11 cellular contexts compared by ENCODE assay signal in genomic region chr17:42423766-42424165, GRCh38. TPM values are rescaled to one million over a fixed set of nuclear protein-coding genes. Genes with fewer than 3 reads are reported as not detected.
A peak's percentile ranks its signal among the peaks of the same experiment; 100 is the strongest.
DNase-seq lines count a peak whose midpoint lies in the region; TF ChIP-seq lines count a peak whose summit lies in the region.
"Had no signal": no experiment of that assay in that cellular context is flagged by ENCODE, and none has a peak within 500 bp of the region (broad histone marks: within the 10 kb centered on the region; RNA-seq: fewer than 3 reads in every experiment).

No MANE protein-coding gene starts in this region.

- DNase-seq in H9 (no peak), astrocyte of the spinal cord (ENCODE audit: low read depth, low spot score) (no peak), GM10266 (ENCODE audit: extremely low spot score) (no peak), DMS79 treated with DMSO at 0.1 percent for 48 hours (lab: John Stamatoyannopoulos, UW) (no peak), SK-N-DZ (ENCODE audit: low spot score) (no peak), ecto neural progenitor cell (ENCODE audit: low spot score) (no peak)
- DNase-seq: activated gamma-delta T cell, NCI-H524 treated with DMSO at 0.1 percent for 48 hours had no signal

- no peak overlapping the region for H2BK12ac ChIP-seq in H9 (ENCODE audit: insufficient read length, low read depth, low read length)

- H3K23ac ChIP-seq in H9 (ENCODE audit: insufficient read length, low read depth, low read length), result no peak overlapping the region

- no peaks in the 10 kb centered on the region; a peak in 1 of 5 replicates for H3K9me3 Mint-ChIP-seq in H9
- H3K9me3 Mint-ChIP-seq: neural crest cell had no signal

- peak overlapping the region; percentile 77 for H3K4me2 ChIP-seq in H9 (ENCODE audit: insufficient read depth, insufficient read length, low read length)

- no peak overlapping the region for H4K91ac ChIP-seq in H9 (ENCODE audit: insufficient read length, low read depth, low read length)

- peak overlapping the region; percentile 88 to 93; a peak in 4 of 5 replicates for H3K4me3 Mint-ChIP-seq in H9

- H3K14ac ChIP-seq in H9 (ENCODE audit: insufficient read depth, low read length), result no peak overlapping the region

- no CpG with 5 or more reads among the region's 11 CpGs for WGBS in H9 (ENCODE audit: extremely low coverage, insufficient read length, low lambda C conversion rate)

- no peak overlapping the region for H3K56ac ChIP-seq in H9 (ENCODE audit: insufficient read length, low read depth, low read length)

- no peak overlapping the region for H3K18ac ChIP-seq in H9 (ENCODE audit: insufficient read length, low read depth, low read length)

- no peak overlapping the region for H4K8ac ChIP-seq in H9 (replicated peaks; ENCODE audit: insufficient read length, low read depth, low read length)

- H3K27me3 ChIP-seq in H9 (ENCODE audit: insufficient read depth, low read length), result no peaks in the 10 kb centered on the region; the same call in 1 of the 2 replicates
- peaks cover 45% of the 10 kb centered on the region for H3K27me3 ChIP-seq in iPS-20b (ENCODE audit: insufficient read depth, low read length)
- no peaks in the 10 kb centered on the region for H3K27me3 ChIP-seq in skeletal muscle tissue (ENCODE audit: control insufficient read depth in 3 of 3, insufficient read depth in 3 of 3, low read length in 3 of 3)

- in situ Hi-C loops in astrocyte of the spinal cord (cut with HindIII; ENCODE audit: low sequenced_read_pairs), result no loop called here

- H3K79me1 ChIP-seq in H9 (ENCODE audit: insufficient read depth, low read depth, low read length, poor library complexity, severe bottlenecking), result no peaks in the 10 kb centered on the region

- peaks cover 23% of the 10 kb centered on the region for H3K27me3 Mint-ChIP-seq in H9 (ENCODE audit: low read depth)

- H3K36me3 ChIP-seq in iPS-20b (ENCODE audit: insufficient read depth, low read depth, low read length) (no peaks in the 10 kb centered on the region), skeletal muscle tissue (ENCODE audit: control insufficient read depth in 3 of 3, insufficient read depth in 3 of 3, low read length in 3 of 3) (peaks cover 0 to 3% (median 0%) of the 10 kb centered on the region in 3 donors)

- no peak overlapping the region for H3K4ac ChIP-seq in H9 (ENCODE audit: low read depth, low read length)

- TF ChIP-seq CTCF in H9 (conservative IDR thresholded peaks at IDR 0.05), result no peak
- TF ChIP-seq CTCF in astrocyte of the spinal cord (IDR thresholded peaks at IDR 0.05; ENCODE audit: low read depth, low read length), result no peak
- TF ChIP-seq CTCF in GM10266 (IDR thresholded peaks at IDR 0.05; ENCODE audit: control insufficient read depth, insufficient read depth, low read depth, missing control alignments), result no peak

- H4K20me1 ChIP-seq in H9 (ENCODE audit: control insufficient read depth, insufficient read depth, insufficient read length), result no peaks in the 10 kb centered on the region

- H2BK5ac ChIP-seq in H9 (ENCODE audit: insufficient read length, low read length), result no peak overlapping the region

- H4K5ac ChIP-seq in H9 (ENCODE audit: insufficient read length, low read depth, low read length), result no peak overlapping the region

- H3K4me3 ChIP-seq in astrocyte of the spinal cord (ENCODE audit: low read depth, low read length) (peak overlapping the region; percentile 99), iPS-20b (ENCODE audit: low read length) (peak overlapping the region; percentile 88), skeletal muscle tissue (ENCODE audit: low read length in 3 of 3) (peak overlapping the region; percentile 64 to 97 (median 77))

- H2BK120ac ChIP-seq in H9 (ENCODE audit: low read depth, low read length, poor library complexity, severe bottlenecking), result no peak overlapping the region

- H3K4me1 Mint-ChIP-seq in H9, result peaks cover 37 to 44% of the 10 kb centered on the region in 2 experiments

- peaks cover 24% of the 10 kb centered on the region for H3K23me2 ChIP-seq in H9 (ENCODE audit: insufficient read length, low read depth, low read length, poor library complexity, severe bottlenecking)

- H3K9ac ChIP-seq in H9 (ENCODE audit: extremely low read depth, insufficient read length, low read length), result no peak overlapping the region
- peak overlapping the region; percentile 68; the same call in 1 of the 2 replicates for H3K9ac ChIP-seq in iPS-20b (ENCODE audit: low read depth, low read length)
- H3K9ac ChIP-seq in skeletal muscle tissue (ENCODE audit: low read depth in 1 of 3, low read length in 3 of 3), result peak overlapping the region; percentile 70 to 84 (median 78)

- no peak overlapping the region for H2BK15ac ChIP-seq in H9 (ENCODE audit: low read depth, low read length)

- no peak overlapping the region for H2AFZ ChIP-seq in H9 (ENCODE audit: low read length)

- H3K36me3 Mint-ChIP-seq in H9 (ENCODE audit: insufficient read depth in 1 of 3, low read depth in 3 of 3), result peaks cover 0 to 2% (median 0%) of the 10 kb centered on the region in 3 experiments; a peak in 3 of 7 replicates

- no peak overlapping the region for H2AK5ac ChIP-seq in H9 (ENCODE audit: insufficient read length, low read length)

- H3K79me2 ChIP-seq in H9 (ENCODE audit: insufficient read depth, low read length), result no peaks in the 10 kb centered on the region

- peaks cover 2% of the 10 kb centered on the region; the same call in 1 of the 2 replicates for H3K4me1 ChIP-seq in H9 (ENCODE audit: insufficient read depth, low read length)
- peaks cover 13% of the 10 kb centered on the region for H3K4me1 ChIP-seq in iPS-20b (ENCODE audit: insufficient read depth, low read length)
- H3K4me1 ChIP-seq in skeletal muscle tissue (ENCODE audit: control insufficient read depth in 3 of 3, insufficient read depth in 3 of 3, low read length in 3 of 3), result peaks cover 39 to 52% (median 39%) of the 10 kb centered on the region in 3 donors

- no peak overlapping the region for H2BK20ac ChIP-seq in H9 (ENCODE audit: low read depth, low read length, poor library complexity, severe bottlenecking)

- H3K27ac Mint-ChIP-seq in H9, result peak overlapping the region in 1 of 3 experiments; percentile 92; a peak in 2 of 7 replicates

- no peak overlapping the region for H3T11ph ChIP-seq in H9 (ENCODE audit: low read length)

- H3K27ac ChIP-seq in H9 (ENCODE audit: insufficient read length, low read depth, low read length) (no peak overlapping the region), iPS-20b (ENCODE audit: low read length) (no peak overlapping the region), skeletal muscle tissue (ENCODE audit: low read depth, low read length) (peak overlapping the region; percentile 96)

- H3K9me3 ChIP-seq in H9 (ENCODE audit: control insufficient read depth, low read depth, low read length) (no peaks in the 10 kb centered on the region), iPS-20b (ENCODE audit: insufficient read depth, low read depth, low read length) (no peaks in the 10 kb centered on the region), skeletal muscle tissue (ENCODE audit: control insufficient read depth in 3 of 3, low read length in 3 of 3) (no peaks in the 10 kb centered on the region)

RNA-seq across cellular contexts. Expression of gene CAVIN1, which starts 0.7 kb away (rescaled TPM):
- total RNA-seq in H9 (2021) (65.2 and 70.0 TPM in 2 replicates), skeletal muscle tissue (238 TPM)
- not detected in 2 replicates for polyA plus RNA-seq in SK-N-DZ (2014; cell fraction: cytosol; rRNA removed)
- polyA plus RNA-seq in SK-N-DZ (2014; cell fraction: nucleus; rRNA removed), result not detected in 2 replicates

RNA-seq across cellular contexts. Expression of gene ATP6V0A1, which starts 34.9 kb away (rescaled TPM):
- 47.8 and 54.1 TPM in 2 replicates for total RNA-seq in H9 (2021)
- total RNA-seq in skeletal muscle tissue, result 66.8 TPM
- 26.9 and 27.5 TPM in 2 replicates for polyA plus RNA-seq in SK-N-DZ (2014; cell fraction: cytosol; rRNA removed)
- 49.7 and 84.7 TPM in 2 replicates for polyA plus RNA-seq in SK-N-DZ (2014; cell fraction: nucleus; rRNA removed)

RNA-seq across cellular contexts. Expression of gene STAT3, which starts 35.5 kb away (rescaled TPM):
- total RNA-seq in H9 (2021) (82.1 and 83.2 TPM in 2 replicates), skeletal muscle tissue (44.9 TPM)
- 20.7 and 23.9 TPM in 2 replicates for polyA plus RNA-seq in SK-N-DZ (2014; cell fraction: cytosol; rRNA removed)
- 17.7 and 20.4 TPM in 2 replicates for polyA plus RNA-seq in SK-N-DZ (2014; cell fraction: nucleus; rRNA removed)
